8 cellular contexts compared by ENCODE assay signal in genomic region chrX:139691843-139692505, GRCh38. TPM values are rescaled to one million over a fixed set of nuclear protein-coding genes. Genes with fewer than 3 reads are reported as not detected.
A peak's percentile ranks its signal among the peaks of the same experiment; 100 is the strongest.
DNase-seq lines count a peak whose midpoint lies in the region; ATAC-seq and TF ChIP-seq lines count a peak whose summit lies in the region.

No MANE protein-coding gene starts in this region.

- H3K4me3 Mint-ChIP-seq in osteocyte (ENCODE audit: unreplicated experiment) = peak overlapping the region; percentile 65

- no peaks in the 10 kb centered on the region for H3K9me3 ChIP-seq in gastroesophageal sphincter

- no peaks in the 10 kb centered on the region for H3K9me3 Mint-ChIP-seq in osteocyte (ENCODE audit: unreplicated experiment)

- peaks cover 2% of the 10 kb centered on the region for H3K4me1 Mint-ChIP-seq in osteocyte (ENCODE audit: unreplicated experiment)

- no peak for TF ChIP-seq POLR2A in gastroesophageal sphincter (IDR thresholded peaks at IDR 0.05)

- no peak for TF ChIP-seq EP300 in Ishikawa (IDR thresholded peaks at IDR 0.05; ENCODE audit: borderline replicate concordance)
- no peak for TF ChIP-seq EP300 in gastroesophageal sphincter (IDR thresholded peaks at IDR 0.05)

- H3K27me3 ChIP-seq in GM06990 (replicated peaks; ENCODE audit: control insufficient read depth, insufficient read depth, low read length) (no peaks in the 10 kb centered on the region; the same call in 1 of the 2 replicates), gastroesophageal sphincter (peaks cover 17% of the 10 kb centered on the region)

- H3K36me3 Mint-ChIP-seq in osteocyte (ENCODE audit: unreplicated experiment) = no peaks in the 10 kb centered on the region

- DNase-seq in GM06990 (ENCODE audit: extremely low read depth, insufficient read length) (peak; percentile 15), osteocyte (ENCODE audit: extremely low spot score, unreplicated experiment) (no peak), dedifferentiated amniotic fluid mesenchymal stem cell (ENCODE audit: extremely low spot score) (no peak), HuH-7.5 (ENCODE audit: low spot score) (no peak)
- no peak for DNase-seq in activated CD8-positive, alpha-beta memory T cell treated with anti-CD3 and anti-CD28 coated beads, Interleukin-2, amount 50 U/mL, for 4 hours
- DNase-seq in NK-92 treated with Interleukin-12 subunit alpha and Interleukin-12 subunit beta, amount 100 ng/mL, for 24 hours (lab: John Stamatoyannopoulos, UW) = no peak

- no peak for TF ChIP-seq RAD21 in Ishikawa (IDR thresholded peaks at IDR 0.05; ENCODE audit: low read depth)

- peak; percentile 41 for ATAC-seq in gastroesophageal sphincter

- TF ChIP-seq CTCF in GM06990 (IDR thresholded peaks at IDR 0.05; ENCODE audit: insufficient read depth, low read length, poor library complexity, severe bottlenecking) = no peak
- no peak for TF ChIP-seq CTCF in gastroesophageal sphincter (IDR thresholded peaks at IDR 0.05)
- no peak for TF ChIP-seq CTCF in osteocyte (IDR thresholded peaks at IDR 0.05)

- H3K4me1 ChIP-seq in gastroesophageal sphincter = peaks cover 0 to 11% (median 0%) of the 10 kb centered on the region in 3 donors

- H3K27me3 Mint-ChIP-seq in osteocyte (ENCODE audit: unreplicated experiment) = peaks cover 26% of the 10 kb centered on the region

- H3K27ac ChIP-seq in gastroesophageal sphincter = no peak overlapping the region

- H3K27ac Mint-ChIP-seq in osteocyte (ENCODE audit: unreplicated experiment) = no peak overlapping the region

- WGBS in gastroesophageal sphincter (ENCODE audit: low coverage in 1 of 2), 2 donors = 2% methylated on average over 5 of the region's 52 CpGs; no CpG with 5 or more reads in 1 of the 2 donors

- H3K36me3 ChIP-seq in GM06990 (ENCODE audit: control insufficient read depth, insufficient read depth, low read length) (no peaks in the 10 kb centered on the region), gastroesophageal sphincter (no peaks in the 10 kb centered on the region)

- peak overlapping the region; percentile 47 for H3K4me3 ChIP-seq in GM06990 (replicated peaks; ENCODE audit: low read depth, low read length)
- H3K4me3 ChIP-seq in gastroesophageal sphincter = peak overlapping the region in 1 of 2 donors; percentile 44

TF ChIP-seq in Ishikawa, 13 proteins besides CTCF, POLR2A, EP300 and RAD21:
- TF ChIP-seq TEAD4 (IDR thresholded peaks at IDR 0.05) (no peak), EGR1 (IDR thresholded peaks at IDR 0.05) (0 out of 2 replicates have a peak, but pooled peaks have one; percentile 6)

RNA-seq across cellular contexts. Expression of gene MCF2, which starts 16.0 kb away (rescaled TPM):
- 1 to 10 TPM in 1 of 4 donors, under 1 TPM in 1, not detected in 2; 0.40 to 1.1 TPM for total RNA-seq in gastroesophageal sphincter
- total RNA-seq in osteocyte = not detected in 2 replicates
